Comparison of ENCODE assay signal across 2 cellular contexts in genomic region chr1:2042830-2043773, GRCh38.
TF ChIP-seq lines count a peak whose summit lies in the region.

No MANE protein-coding gene starts in this region.

TF ChIP-seq in IMR-90, 13 proteins besides CTCF, POLR2A, EP300 and RAD21 (continued from another document):
- TF ChIP-seq ELK1 (IDR thresholded peaks at IDR 0.05; ENCODE audit: borderline replicate concordance, low read depth, low read length) (no peak), MXI1 (IDR thresholded peaks at IDR 0.05; ENCODE audit: borderline replicate concordance, low read depth, low read length) (no peak), USF2 (IDR thresholded peaks at IDR 0.05; ENCODE audit: low read depth, low read length) (no peak), CEBPB (IDR thresholded peaks at IDR 0.05; ENCODE audit: low read depth, low read length) (no peak), BHLHE40 (IDR thresholded peaks at IDR 0.05; ENCODE audit: low read depth, low read length) (no peak), MAZ (IDR thresholded peaks at IDR 0.05; ENCODE audit: borderline replicate concordance, low read depth, low read length) (no peak), RCOR1 (IDR thresholded peaks at IDR 0.05; ENCODE audit: insufficient replicate concordance, low read length) (no peak), CHD1 (IDR thresholded peaks at IDR 0.05; ENCODE audit: low read depth, low read length) (no peak), RFX5 (IDR thresholded peaks at IDR 0.05; ENCODE audit: low read depth, low read length) (no peak), SMC3 (IDR thresholded peaks at IDR 0.05; ENCODE audit: low read depth, low read length) (no peak), NFE2L2 (IDR thresholded peaks at IDR 0.05; ENCODE audit: low read depth, low read length) (no peak)

TF ChIP-seq in WTC11, 78 proteins besides CTCF, POLR2A, EP300 and RAD21:
- TF ChIP-seq, protein P1, sequence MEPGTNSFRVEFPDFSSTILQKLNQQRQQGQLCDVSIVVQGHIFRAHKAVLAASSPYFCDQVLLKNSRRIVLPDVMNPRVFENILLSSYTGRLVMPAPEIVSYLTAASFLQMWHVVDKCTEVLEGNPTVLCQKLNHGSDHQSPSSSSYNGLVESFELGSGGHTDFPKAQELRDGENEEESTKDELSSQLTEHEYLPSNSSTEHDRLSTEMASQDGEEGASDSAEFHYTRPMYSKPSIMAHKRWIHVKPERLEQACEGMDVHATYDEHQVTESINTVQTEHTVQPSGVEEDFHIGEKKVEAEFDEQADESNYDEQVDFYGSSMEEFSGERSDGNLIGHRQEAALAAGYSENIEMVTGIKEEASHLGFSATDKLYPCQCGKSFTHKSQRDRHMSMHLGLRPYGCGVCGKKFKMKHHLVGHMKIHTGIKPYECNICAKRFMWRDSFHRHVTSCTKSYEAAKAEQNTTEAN (CRISPR knock-in tag; IDR thresholded peaks at IDR 0.05): no peak
